Comparison of ENCODE assay signal across 1 cellular context in genomic region chr14:60272177-60272576, GRCh38.
TF ChIP-seq lines count a peak whose summit lies in the region.

No MANE protein-coding gene starts in this region.

TF ChIP-seq in GM12878, 131 proteins besides CTCF, POLR2A, EP300 and RAD21 (continued from another document):
- TF ChIP-seq ZBTB40 (IDR thresholded peaks at IDR 0.05; ENCODE audit: borderline replicate concordance) = no peak
